10 cellular contexts compared by ENCODE assay signal in the genomic region with DNA sequence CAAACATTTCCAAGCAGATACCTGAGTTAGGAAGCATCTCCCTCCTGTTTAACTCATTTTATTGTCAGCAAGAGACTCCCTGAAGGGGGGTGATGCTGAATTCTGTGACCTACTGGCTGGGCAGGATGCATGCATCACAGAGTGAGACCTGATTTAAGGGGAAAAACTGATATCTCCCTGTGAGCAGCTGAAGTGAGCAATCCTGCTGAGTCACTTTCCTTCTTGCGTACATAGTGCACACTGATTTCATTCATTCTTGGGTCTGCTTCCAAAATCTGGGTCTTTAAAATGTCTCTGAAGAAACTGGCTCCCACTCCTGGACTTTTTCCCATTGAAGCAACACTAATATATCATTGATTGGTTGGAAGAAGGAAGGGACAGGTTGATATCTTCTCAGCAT. TPM values are rescaled to one million over a fixed set of nuclear protein-coding genes. Genes with fewer than 3 reads are reported as not detected.
DNase-seq lines count a peak whose midpoint lies in the region; ATAC-seq, FAIRE-seq and TF ChIP-seq lines count a peak whose summit lies in the region.
"Had no signal": no experiment of that assay in that cellular context is flagged by ENCODE, and none has a peak within 500 bp of the region (broad histone marks: within the 10 kb centered on the region; RNA-seq: fewer than 3 reads in every experiment).

No MANE protein-coding gene starts in this region.

- H3K4me1 ChIP-seq in thoracic aorta (ENCODE audit: control insufficient read depth in 1 of 2, low read depth in 2 of 2) (peaks cover 4 to 10% of the 10 kb centered on the region in 2 donors), kidney (ENCODE audit: control insufficient read depth in 1 of 2, insufficient read depth in 1 of 2, low read depth in 1 of 2, low read length in 2 of 2) (no peaks in the 10 kb centered on the region)

- FAIRE-seq in kidney (lab: Jason Lieb, UNC), result no peak

- intact Hi-C loops in kidney (cut with DNase I), result no loop called here

- no peaks in the 10 kb centered on the region for H3K27me3 ChIP-seq in thoracic aorta (replicated peaks; ENCODE audit: insufficient read depth)

- no peak overlapping the region for H3K4me3 ChIP-seq in fibroblast of the aortic adventitia (ENCODE audit: low read depth, low read length)
- H3K4me3 ChIP-seq in thoracic aorta, result no peak overlapping the region
- no peak overlapping the region for H3K4me3 ChIP-seq in kidney (ENCODE audit: low read length in 2 of 2)

- no peaks in the 10 kb centered on the region for H3K9me3 Mint-ChIP-seq in activated naive CD4-positive, alpha-beta T cell treated with anti-CD3 and anti-CD28 coated beads, Interleukin-2, amount 50 U/mL, for 72 hours

- H3K9ac ChIP-seq in kidney (ENCODE audit: low read length in 2 of 2), result no peak overlapping the region

- H3K27ac ChIP-seq in thoracic aorta, result peak overlapping the region in 1 of 2 donors; percentile 50
- H3K27ac ChIP-seq in kidney (ENCODE audit: low read depth in 2 of 2, low read length in 2 of 2), result no peak overlapping the region

- DNase-seq in activated naive CD4-positive, alpha-beta T cell treated with anti-CD3 and anti-CD28 coated beads, Interleukin-2, amount 50 U/mL, for 72 hours (ENCODE audit: low spot score in 2 of 2), result no peak
- no peak for DNase-seq in activated naive CD4-positive, alpha-beta T cell treated with anti-CD3 and anti-CD28 coated beads, Interleukin-2, amount 50 U/mL, for 16 hours
- peak; percentile 35 for DNase-seq in SHP77 treated with DMSO at 0.1 percent for 48 hours (lab: John Stamatoyannopoulos, UW)
- peak; percentile 99 for DNase-seq in fibroblast of the aortic adventitia (ENCODE audit: low read depth)
- peak; percentile 11 for DNase-seq in thoracic aorta (ENCODE audit: low spot score)
- DNase-seq in kidney, result no peak
- DNase-seq: activated CD4-positive, alpha-beta T cell treated with anti-CD3 and anti-CD28 coated beads for 4 hours; NCI-H82 had no signal

- H3K36me3 ChIP-seq in thoracic aorta (no peaks in the 10 kb centered on the region), kidney (ENCODE audit: control insufficient read depth in 1 of 2, insufficient read depth in 2 of 2, low read length in 2 of 2) (no peaks in the 10 kb centered on the region)

- H3K36me3 Mint-ChIP-seq in activated naive CD4-positive, alpha-beta T cell treated with anti-CD3 and anti-CD28 coated beads, Interleukin-2, amount 50 U/mL, for 72 hours, result no peaks in the 10 kb centered on the region

- H3K9me3 ChIP-seq in thoracic aorta, result no peaks in the 10 kb centered on the region
- H3K9me3 ChIP-seq in kidney (ENCODE audit: control insufficient read depth in 1 of 2, low read length in 2 of 2), result no peaks in the 10 kb centered on the region

- no peak overlapping the region for H3K27ac Mint-ChIP-seq in activated naive CD4-positive, alpha-beta T cell treated with anti-CD3 and anti-CD28 coated beads, Interleukin-2, amount 50 U/mL, for 72 hours

- TF ChIP-seq CTCF in fibroblast of the aortic adventitia (IDR thresholded peaks at IDR 0.05; ENCODE audit: insufficient read depth, low read length) (no peak), thoracic aorta (IDR thresholded peaks at IDR 0.05) (no peak), kidney (IDR thresholded peaks at IDR 0.05; ENCODE audit: borderline replicate concordance, extremely low read depth, insufficient read depth) (no peak)

- peak; percentile 66 to 80 for ATAC-seq in activated naive CD4-positive, alpha-beta T cell treated with anti-CD3 and anti-CD28 coated beads, Interleukin-2, amount 50 U/mL, for 72 hours
- ATAC-seq in thoracic aorta (ENCODE audit: insufficient number of reproducible peaks, low FRiP score, low read depth) (peak; percentile 60), HG03280 (IDR thresholded peaks at IDR 0.05; ENCODE audit: unreplicated experiment) (no peak), GM18502 (IDR thresholded peaks at IDR 0.05; ENCODE audit: poor library complexity, unreplicated experiment) (no peak)

RNA-seq across cellular contexts. Expression of gene P4HA3, which starts 23.3 kb away (rescaled TPM):
- not detected for total RNA-seq in activated naive CD4-positive, alpha-beta T cell treated with anti-CD3 and anti-CD28 coated beads, Interleukin-2, amount 50 U/mL, for 72 hours
- total RNA-seq in fibroblast of the aortic adventitia (ENCODE audit: low replicate concordance), result 1.9 and 4.4 TPM in 2 replicates
- 1 to 10 TPM; 4.4 to 5.7 TPM for total RNA-seq in thoracic aorta
- 1.2 TPM for total RNA-seq in kidney
- polyA plus RNA-seq in kidney (ENCODE audit: insufficient read depth, low read depth, low replicate concordance), result 0.39 TPM

Comparison
In these comparisons a context has a peak if more than half of its experiments do, and no peak if none do; other contexts are left out.
1. ATAC-seq: peak in activated naive CD4-positive, alpha-beta T cell treated with anti-CD3 and anti-CD28 coated beads, Interleukin-2, amount 50 U/mL, for 72 hours (2 of 2) and thoracic aorta (single experiment); none in HG03280 (single experiment) and GM18502 (single experiment).
2. DNase-seq: peak in SHP77 treated with DMSO at 0.1 percent for 48 hours (single experiment), fibroblast of the aortic adventitia (single experiment) and thoracic aorta (single experiment); none in activated naive CD4-positive, alpha-beta T cell treated with anti-CD3 and anti-CD28 coated beads, Interleukin-2, amount 50 U/mL, for 72 hours (0 of 2), activated naive CD4-positive, alpha-beta T cell treated with anti-CD3 and anti-CD28 coated beads, Interleukin-2, amount 50 U/mL, for 16 hours (single experiment) and kidney (single experiment).